ENCODE assay signal across 8 cellular contexts in genomic region chr9:71768388-71769174, GRCh38. TPM values are rescaled to one million over a fixed set of nuclear protein-coding genes. Genes with fewer than 3 reads are reported as not detected.
A peak's percentile ranks its signal among the peaks of the same experiment; 100 is the strongest.
DNase-seq lines count a peak whose midpoint lies in the region; ATAC-seq, FAIRE-seq and TF ChIP-seq lines count a peak whose summit lies in the region.

A gene with protein sequence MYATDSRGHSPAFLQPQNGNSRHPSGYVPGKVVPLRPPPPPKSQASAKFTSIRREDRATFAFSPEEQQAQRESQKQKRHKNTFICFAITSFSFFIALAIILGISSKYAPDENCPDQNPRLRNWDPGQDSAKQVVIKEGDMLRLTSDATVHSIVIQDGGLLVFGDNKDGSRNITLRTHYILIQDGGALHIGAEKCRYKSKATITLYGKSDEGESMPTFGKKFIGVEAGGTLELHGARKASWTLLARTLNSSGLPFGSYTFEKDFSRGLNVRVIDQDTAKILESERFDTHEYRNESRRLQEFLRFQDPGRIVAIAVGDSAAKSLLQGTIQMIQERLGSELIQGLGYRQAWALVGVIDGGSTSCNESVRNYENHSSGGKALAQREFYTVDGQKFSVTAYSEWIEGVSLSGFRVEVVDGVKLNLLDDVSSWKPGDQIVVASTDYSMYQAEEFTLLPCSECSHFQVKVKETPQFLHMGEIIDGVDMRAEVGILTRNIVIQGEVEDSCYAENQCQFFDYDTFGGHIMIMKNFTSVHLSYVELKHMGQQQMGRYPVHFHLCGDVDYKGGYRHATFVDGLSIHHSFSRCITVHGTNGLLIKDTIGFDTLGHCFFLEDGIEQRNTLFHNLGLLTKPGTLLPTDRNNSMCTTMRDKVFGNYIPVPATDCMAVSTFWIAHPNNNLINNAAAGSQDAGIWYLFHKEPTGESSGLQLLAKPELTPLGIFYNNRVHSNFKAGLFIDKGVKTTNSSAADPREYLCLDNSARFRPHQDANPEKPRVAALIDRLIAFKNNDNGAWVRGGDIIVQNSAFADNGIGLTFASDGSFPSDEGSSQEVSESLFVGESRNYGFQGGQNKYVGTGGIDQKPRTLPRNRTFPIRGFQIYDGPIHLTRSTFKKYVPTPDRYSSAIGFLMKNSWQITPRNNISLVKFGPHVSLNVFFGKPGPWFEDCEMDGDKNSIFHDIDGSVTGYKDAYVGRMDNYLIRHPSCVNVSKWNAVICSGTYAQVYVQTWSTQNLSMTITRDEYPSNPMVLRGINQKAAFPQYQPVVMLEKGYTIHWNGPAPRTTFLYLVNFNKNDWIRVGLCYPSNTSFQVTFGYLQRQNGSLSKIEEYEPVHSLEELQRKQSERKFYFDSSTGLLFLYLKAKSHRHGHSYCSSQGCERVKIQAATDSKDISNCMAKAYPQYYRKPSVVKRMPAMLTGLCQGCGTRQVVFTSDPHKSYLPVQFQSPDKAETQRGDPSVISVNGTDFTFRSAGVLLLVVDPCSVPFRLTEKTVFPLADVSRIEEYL (N-terminal part only) (minus strand): TSS chr9:71768513. CDS start chr9:71750373, 18,140 bp downstream.

- H3K27ac ChIP-seq in prostate gland, result peak within 1 kb of the TSS; percentile 97 to 98

- peaks cover 6% of the 10 kb centered on the region for H3K36me3 Mint-ChIP-seq in T-helper 1 cell treated with Interleukin-12 subunit alpha and Interleukin-12 subunit beta and Interleukin-4 antibody, amounts not matched to agents 30 μg/mL and 1 μg/mL, for 36 hours (ENCODE audit: low read depth)

- DNase-seq in GM12891 (ENCODE audit: insufficient read length, low spot score), result peak; percentile 80
- peak; percentile 84 for DNase-seq in NCI-H1105 treated with DMSO at 0.1 percent for 48 hours (lab: John Stamatoyannopoulos, UW)
- DNase-seq in amniotic stem cell (lab: John Stamatoyannopoulos, UW), result peak; percentile 80
- peak; percentile 92 for DNase-seq in left cardiac atrium
- peak; percentile 89 for DNase-seq in prostate gland (ENCODE audit: low spot score)
- peak; percentile 93 for DNase-seq in ureter (ENCODE audit: low spot score)

- H3K4me3 Mint-ChIP-seq in T-helper 1 cell treated with Interleukin-12 subunit alpha and Interleukin-12 subunit beta and Interleukin-4 antibody, amounts not matched to agents 30 μg/mL and 1 μg/mL, for 36 hours, result peak within 1 kb of the TSS; percentile 98

- H3K27me3 ChIP-seq in prostate gland (replicated peaks; ENCODE audit: insufficient read depth), result no peaks in the 10 kb centered on the region

- no peak for TF ChIP-seq POLR2A in GM12891 (IDR thresholded peaks at IDR 0.05; ENCODE audit: low read depth, low read length)
- TF ChIP-seq POLR2A in prostate gland (IDR thresholded peaks at IDR 0.05), result peak; percentile 91

- TF ChIP-seq CTCF in prostate gland (IDR thresholded peaks at IDR 0.05), result peak in 2 of 4 experiments; percentile 33 to 54

- H3K4me3 ChIP-seq in prostate gland, result peak within 1 kb of the TSS; percentile 79 to 85

- H3K36me3 ChIP-seq in prostate gland, result no peaks in the 10 kb centered on the region

- intact Hi-C loops in left cardiac atrium (cut with DNase I), result loop anchor here in 1 of 2 donors (5.0 kb wide), 1 partner anchor 161 kb away; no protein-coding TSS in a partner anchor
- intact Hi-C loops in prostate gland (cut with DNase I), result loop anchor here (2.0 to 10.0 kb wide), 2 partner anchors 142 to 164 kb away; partner anchors contain the start of genes ABHD17B and C9orf85

- no peaks in the 10 kb centered on the region for H3K9me3 Mint-ChIP-seq in T-helper 1 cell treated with Interleukin-12 subunit alpha and Interleukin-12 subunit beta and Interleukin-4 antibody, amounts not matched to agents 30 μg/mL and 1 μg/mL, for 36 hours

- H3K27me3 Mint-ChIP-seq in T-helper 1 cell treated with Interleukin-12 subunit alpha and Interleukin-12 subunit beta and Interleukin-4 antibody, amounts not matched to agents 30 μg/mL and 1 μg/mL, for 36 hours (ENCODE audit: low read depth), result no peaks in the 10 kb centered on the region

- H3K4me1 ChIP-seq in prostate gland (replicated peaks), result no peaks in the 10 kb centered on the region

- no peaks in the 10 kb centered on the region for H3K9me3 ChIP-seq in prostate gland

- ATAC-seq in HG02642 (IDR thresholded peaks at IDR 0.05; ENCODE audit: poor library complexity, unreplicated experiment) (peak; percentile 84), left cardiac atrium (peak; percentile 93)

- 0% methylated on average over 47 of the region's 86 CpGs for WGBS in prostate gland

- peak; percentile 77 for FAIRE-seq in GM12891 (lab: Jason Lieb, UNC)

- peak within 1 kb of the TSS; percentile 98 for H3K27ac Mint-ChIP-seq in T-helper 1 cell treated with Interleukin-12 subunit alpha and Interleukin-12 subunit beta and Interleukin-4 antibody, amounts not matched to agents 30 μg/mL and 1 μg/mL, for 36 hours

- peaks cover 39% of the 10 kb centered on the region for H3K4me1 Mint-ChIP-seq in T-helper 1 cell treated with Interleukin-12 subunit alpha and Interleukin-12 subunit beta and Interleukin-4 antibody, amounts not matched to agents 30 μg/mL and 1 μg/mL, for 36 hours (ENCODE audit: low read depth)

TF ChIP-seq in GM12891, 5 proteins besides CTCF, POLR2A, EP300 and RAD21:
- TF ChIP-seq SPI1 (IDR thresholded peaks at IDR 0.05; ENCODE audit: low read depth, low read length), result 0 out of 2 replicates have a peak, but pooled peaks have one; percentile 21
- no peak for TF ChIP-seq TAF1 (IDR thresholded peaks at IDR 0.05; ENCODE audit: low read depth, low read length)

RNA-seq across cellular contexts. Expression of the gene that starts here (rescaled TPM):
- polyA plus RNA-seq in GM12891 (2012; ENCODE audit: low read depth, missing spikeins), result 0.24 TPM
- total RNA-seq in left cardiac atrium (10 to 100 TPM; 12.0 to 31.9 TPM), prostate gland (10 to 100 TPM; 20.4 to 86.5 TPM), ureter (162 TPM)

Comparison
In these comparisons a context has a peak if more than half of its experiments do, and no peak if none do; other contexts are left out.
1. Peak in every context shown above with its lines: DNase-seq, ATAC-seq, H3K4me3 ChIP-seq and H3K27ac ChIP-seq.